ENCODE assay signal across 12 cellular contexts in the genomic region with DNA sequence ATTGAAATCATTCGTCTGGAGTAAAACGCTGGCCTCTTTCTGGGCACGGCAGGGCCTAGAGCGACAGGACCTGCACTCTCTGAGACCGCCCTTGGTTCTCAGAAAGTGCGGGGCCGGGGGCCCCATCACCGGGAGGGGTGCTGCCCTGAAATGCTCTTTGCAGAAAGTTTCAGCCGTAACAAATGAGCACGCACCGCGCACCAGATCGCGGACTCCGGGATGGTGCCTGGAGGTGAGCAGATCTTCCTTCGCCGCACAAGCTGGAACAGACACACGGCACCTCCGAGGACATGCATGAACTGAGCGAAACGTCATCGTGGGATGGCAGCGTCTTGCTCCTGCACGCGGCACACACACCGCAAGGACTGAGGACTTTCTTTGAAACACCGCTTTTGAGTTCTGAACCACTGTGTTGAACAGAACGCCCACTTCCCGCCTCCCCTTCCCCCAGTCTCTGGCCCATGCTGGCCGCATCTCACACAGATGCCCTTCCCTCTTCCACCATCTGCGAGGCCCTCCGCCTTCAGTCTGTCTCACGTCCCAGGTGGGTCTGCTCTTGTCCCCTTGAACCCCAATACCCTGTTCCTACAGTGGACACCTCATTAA.
"Had no signal": no experiment of that assay in that cellular context is flagged by ENCODE, and none has a peak within 500 bp of the region (broad histone marks: within the 10 kb centered on the region; RNA-seq: fewer than 3 reads in every experiment).

No MANE protein-coding gene starts in this region.

- H3K4me2 ChIP-seq: SK-N-SH had no signal

- H3K9ac ChIP-seq: SK-N-SH had no signal

- H3K4me3 Mint-ChIP-seq: type B pancreatic cell had no signal

- H3K4me1 ChIP-seq: ascending aorta had no signal

- H3K36me3 Mint-ChIP-seq: type B pancreatic cell had no signal

- H3K27me3 ChIP-seq: ascending aorta, cardiac muscle cell had no signal

- H3K36me3 ChIP-seq: ascending aorta, cardiac muscle cell had no signal

- H3K4me3 ChIP-seq: ascending aorta, cardiac muscle cell, lung had no signal

- H3K27ac Mint-ChIP-seq: type B pancreatic cell had no signal

- H3K27ac ChIP-seq: ascending aorta, cardiac muscle cell had no signal

- DNase-seq: activated CD4-positive, alpha-beta T cell treated with anti-CD3 and anti-CD28 coated beads, Interleukin-2, amount 50 U/mL, for 1 hour; activated CD8-positive, alpha-beta memory T cell treated with anti-CD3 and anti-CD28 coated beads for 24 hours; activated naive CD4-positive, alpha-beta T cell; SK-N-SH; stimulated activated naive CD8-positive, alpha-beta T cell treated with anti-CD3 and anti-CD28 coated beads, Interleukin-15, Interleukin-2, amounts not matched to agents 100 U/mL and 50 U/mL, for 24 hours; T-helper 1 cell; T1000 had no signal

- H3K9me2 ChIP-seq: SK-N-SH had no signal

- ATAC-seq: activated CD4-positive, CD25-positive, alpha-beta regulatory T cell treated with anti-CD3 and anti-CD28 coated beads, Interleukin-2, amount 50 U/mL, for 24 hours; stimulated activated naive CD8-positive, alpha-beta T cell treated with anti-CD3 and anti-CD28 coated beads, Interleukin-15, Interleukin-2, amounts not matched to agents 100 U/mL and 50 U/mL, for 24 hours had no signal

- H3K9me3 ChIP-seq: ascending aorta, SK-N-SH had no signal
